In the genomic region with DNA sequence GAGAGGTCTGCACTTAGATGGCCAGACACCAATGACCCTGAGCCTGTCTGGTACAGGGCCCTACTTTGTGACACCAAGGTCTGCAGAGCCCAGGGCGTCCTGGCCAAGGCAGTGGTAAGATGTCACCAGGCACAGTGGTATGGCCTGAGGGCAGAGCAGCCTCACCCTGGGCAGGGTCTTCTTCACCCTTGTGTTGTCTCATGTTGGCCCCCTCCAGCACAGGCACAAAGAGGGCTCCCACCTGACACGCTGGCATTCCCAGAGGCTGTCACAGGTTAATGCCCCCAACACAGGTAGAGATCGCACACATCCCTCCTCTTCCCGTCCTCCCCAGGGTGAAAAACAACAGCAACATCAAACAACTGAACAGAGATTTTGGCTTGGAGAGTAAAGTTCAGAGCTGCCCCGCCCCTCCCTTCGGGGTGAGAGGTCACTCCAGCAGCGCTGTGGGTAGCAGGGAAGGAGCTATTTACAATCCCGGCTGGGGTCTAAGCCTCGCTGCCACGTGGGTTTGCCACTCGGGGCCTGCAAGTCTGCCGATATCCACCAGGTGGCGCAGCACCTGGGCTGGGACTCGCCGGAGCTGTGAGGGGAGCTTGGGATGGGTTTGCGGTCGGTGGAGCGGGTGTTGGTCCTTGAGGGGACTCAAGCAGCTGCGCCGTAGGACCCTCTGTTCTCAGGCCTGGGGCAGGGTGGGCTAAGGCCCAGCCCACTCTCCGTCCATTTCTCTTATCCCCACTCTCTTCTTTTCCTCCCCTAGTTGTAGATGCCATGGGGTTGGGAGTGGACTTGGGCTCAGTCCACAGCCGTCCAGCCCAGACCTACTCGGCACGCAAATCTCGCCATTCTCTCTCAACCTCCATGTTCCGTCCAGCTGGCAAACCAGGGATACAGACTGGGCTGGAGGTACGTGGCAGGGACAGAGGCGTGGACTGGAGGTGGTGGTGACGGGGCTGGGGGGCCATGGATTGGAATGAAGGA, we compare ENCODE assay signal across 1 cellular context.
A peak's percentile ranks its signal among the peaks of the same experiment; 100 is the strongest.
TF ChIP-seq lines count a peak whose summit lies in the region.

No MANE protein-coding gene starts in this region.

TF ChIP-seq in HepG2, 621 proteins besides CTCF, POLR2A, EP300 and RAD21 (continued from another document and continues in another):
- TF ChIP-seq, protein P1, sequence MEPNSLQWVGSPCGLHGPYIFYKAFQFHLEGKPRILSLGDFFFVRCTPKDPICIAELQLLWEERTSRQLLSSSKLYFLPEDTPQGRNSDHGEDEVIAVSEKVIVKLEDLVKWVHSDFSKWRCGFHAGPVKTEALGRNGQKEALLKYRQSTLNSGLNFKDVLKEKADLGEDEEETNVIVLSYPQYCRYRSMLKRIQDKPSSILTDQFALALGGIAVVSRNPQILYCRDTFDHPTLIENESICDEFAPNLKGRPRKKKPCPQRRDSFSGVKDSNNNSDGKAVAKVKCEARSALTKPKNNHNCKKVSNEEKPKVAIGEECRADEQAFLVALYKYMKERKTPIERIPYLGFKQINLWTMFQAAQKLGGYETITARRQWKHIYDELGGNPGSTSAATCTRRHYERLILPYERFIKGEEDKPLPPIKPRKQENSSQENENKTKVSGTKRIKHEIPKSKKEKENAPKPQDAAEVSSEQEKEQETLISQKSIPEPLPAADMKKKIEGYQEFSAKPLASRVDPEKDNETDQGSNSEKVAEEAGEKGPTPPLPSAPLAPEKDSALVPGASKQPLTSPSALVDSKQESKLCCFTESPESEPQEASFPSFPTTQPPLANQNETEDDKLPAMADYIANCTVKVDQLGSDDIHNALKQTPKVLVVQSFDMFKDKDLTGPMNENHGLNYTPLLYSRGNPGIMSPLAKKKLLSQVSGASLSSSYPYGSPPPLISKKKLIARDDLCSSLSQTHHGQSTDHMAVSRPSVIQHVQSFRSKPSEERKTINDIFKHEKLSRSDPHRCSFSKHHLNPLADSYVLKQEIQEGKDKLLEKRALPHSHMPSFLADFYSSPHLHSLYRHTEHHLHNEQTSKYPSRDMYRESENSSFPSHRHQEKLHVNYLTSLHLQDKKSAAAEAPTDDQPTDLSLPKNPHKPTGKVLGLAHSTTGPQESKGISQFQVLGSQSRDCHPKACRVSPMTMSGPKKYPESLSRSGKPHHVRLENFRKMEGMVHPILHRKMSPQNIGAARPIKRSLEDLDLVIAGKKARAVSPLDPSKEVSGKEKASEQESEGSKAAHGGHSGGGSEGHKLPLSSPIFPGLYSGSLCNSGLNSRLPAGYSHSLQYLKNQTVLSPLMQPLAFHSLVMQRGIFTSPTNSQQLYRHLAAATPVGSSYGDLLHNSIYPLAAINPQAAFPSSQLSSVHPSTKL (CRISPR knock-in tag; IDR thresholded peaks at IDR 0.05) = peak; percentile 82
- TF ChIP-seq, protein P2, sequence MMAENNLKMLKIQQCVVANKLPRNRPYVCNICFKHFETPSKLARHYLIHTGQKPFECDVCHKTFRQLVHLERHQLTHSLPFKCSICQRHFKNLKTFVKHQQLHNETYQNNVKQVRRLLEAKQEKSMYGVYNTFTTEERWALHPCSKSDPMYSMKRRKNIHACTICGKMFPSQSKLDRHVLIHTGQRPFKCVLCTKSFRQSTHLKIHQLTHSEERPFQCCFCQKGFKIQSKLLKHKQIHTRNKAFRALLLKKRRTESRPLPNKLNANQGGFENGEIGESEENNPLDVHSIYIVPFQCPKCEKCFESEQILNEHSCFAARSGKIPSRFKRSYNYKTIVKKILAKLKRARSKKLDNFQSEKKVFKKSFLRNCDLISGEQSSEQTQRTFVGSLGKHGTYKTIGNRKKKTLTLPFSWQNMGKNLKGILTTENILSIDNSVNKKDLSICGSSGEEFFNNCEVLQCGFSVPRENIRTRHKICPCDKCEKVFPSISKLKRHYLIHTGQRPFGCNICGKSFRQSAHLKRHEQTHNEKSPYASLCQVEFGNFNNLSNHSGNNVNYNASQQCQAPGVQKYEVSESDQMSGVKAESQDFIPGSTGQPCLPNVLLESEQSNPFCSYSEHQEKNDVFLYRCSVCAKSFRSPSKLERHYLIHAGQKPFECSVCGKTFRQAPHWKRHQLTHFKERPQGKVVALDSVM (CRISPR knock-in tag; IDR thresholded peaks at IDR 0.05) = peak; percentile 46; the same call in 1 of the 2 replicates
- TF ChIP-seq ARHGAP35 (CRISPR knock-in tag; IDR thresholded peaks at IDR 0.05; ENCODE audit: borderline replicate concordance) (peak; percentile 75; the same call in 1 of the 2 replicates), NCOR1 (IDR thresholded peaks at IDR 0.05; ENCODE audit: borderline replicate concordance, low read length) (peak; percentile 45; the same call in 1 of the 2 replicates), ZNF350 (CRISPR knock-in tag; IDR thresholded peaks at IDR 0.05; ENCODE audit: borderline replicate concordance, low read depth) (peak; percentile 87; the same call in 1 of the 2 replicates), ZNF282 (IDR thresholded peaks at IDR 0.05; ENCODE audit: partially characterized antibody) (no peak), ZSCAN12 (CRISPR knock-in tag; IDR thresholded peaks at IDR 0.05) (no peak), SP1 (IDR thresholded peaks at IDR 0.05) (no peak), SP1 (CRISPR knock-in tag; IDR thresholded peaks at IDR 0.05) (peak; percentile 46; the same call in 1 of the 2 replicates)
- TF ChIP-seq, protein P3, sequence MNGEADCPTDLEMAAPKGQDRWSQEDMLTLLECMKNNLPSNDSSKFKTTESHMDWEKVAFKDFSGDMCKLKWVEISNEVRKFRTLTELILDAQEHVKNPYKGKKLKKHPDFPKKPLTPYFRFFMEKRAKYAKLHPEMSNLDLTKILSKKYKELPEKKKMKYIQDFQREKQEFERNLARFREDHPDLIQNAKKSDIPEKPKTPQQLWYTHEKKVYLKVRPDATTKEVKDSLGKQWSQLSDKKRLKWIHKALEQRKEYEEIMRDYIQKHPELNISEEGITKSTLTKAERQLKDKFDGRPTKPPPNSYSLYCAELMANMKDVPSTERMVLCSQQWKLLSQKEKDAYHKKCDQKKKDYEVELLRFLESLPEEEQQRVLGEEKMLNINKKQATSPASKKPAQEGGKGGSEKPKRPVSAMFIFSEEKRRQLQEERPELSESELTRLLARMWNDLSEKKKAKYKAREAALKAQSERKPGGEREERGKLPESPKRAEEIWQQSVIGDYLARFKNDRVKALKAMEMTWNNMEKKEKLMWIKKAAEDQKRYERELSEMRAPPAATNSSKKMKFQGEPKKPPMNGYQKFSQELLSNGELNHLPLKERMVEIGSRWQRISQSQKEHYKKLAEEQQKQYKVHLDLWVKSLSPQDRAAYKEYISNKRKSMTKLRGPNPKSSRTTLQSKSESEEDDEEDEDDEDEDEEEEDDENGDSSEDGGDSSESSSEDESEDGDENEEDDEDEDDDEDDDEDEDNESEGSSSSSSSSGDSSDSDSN (CRISPR knock-in tag; IDR thresholded peaks at IDR 0.05) = peak; percentile 65
- TF ChIP-seq, protein P4, sequence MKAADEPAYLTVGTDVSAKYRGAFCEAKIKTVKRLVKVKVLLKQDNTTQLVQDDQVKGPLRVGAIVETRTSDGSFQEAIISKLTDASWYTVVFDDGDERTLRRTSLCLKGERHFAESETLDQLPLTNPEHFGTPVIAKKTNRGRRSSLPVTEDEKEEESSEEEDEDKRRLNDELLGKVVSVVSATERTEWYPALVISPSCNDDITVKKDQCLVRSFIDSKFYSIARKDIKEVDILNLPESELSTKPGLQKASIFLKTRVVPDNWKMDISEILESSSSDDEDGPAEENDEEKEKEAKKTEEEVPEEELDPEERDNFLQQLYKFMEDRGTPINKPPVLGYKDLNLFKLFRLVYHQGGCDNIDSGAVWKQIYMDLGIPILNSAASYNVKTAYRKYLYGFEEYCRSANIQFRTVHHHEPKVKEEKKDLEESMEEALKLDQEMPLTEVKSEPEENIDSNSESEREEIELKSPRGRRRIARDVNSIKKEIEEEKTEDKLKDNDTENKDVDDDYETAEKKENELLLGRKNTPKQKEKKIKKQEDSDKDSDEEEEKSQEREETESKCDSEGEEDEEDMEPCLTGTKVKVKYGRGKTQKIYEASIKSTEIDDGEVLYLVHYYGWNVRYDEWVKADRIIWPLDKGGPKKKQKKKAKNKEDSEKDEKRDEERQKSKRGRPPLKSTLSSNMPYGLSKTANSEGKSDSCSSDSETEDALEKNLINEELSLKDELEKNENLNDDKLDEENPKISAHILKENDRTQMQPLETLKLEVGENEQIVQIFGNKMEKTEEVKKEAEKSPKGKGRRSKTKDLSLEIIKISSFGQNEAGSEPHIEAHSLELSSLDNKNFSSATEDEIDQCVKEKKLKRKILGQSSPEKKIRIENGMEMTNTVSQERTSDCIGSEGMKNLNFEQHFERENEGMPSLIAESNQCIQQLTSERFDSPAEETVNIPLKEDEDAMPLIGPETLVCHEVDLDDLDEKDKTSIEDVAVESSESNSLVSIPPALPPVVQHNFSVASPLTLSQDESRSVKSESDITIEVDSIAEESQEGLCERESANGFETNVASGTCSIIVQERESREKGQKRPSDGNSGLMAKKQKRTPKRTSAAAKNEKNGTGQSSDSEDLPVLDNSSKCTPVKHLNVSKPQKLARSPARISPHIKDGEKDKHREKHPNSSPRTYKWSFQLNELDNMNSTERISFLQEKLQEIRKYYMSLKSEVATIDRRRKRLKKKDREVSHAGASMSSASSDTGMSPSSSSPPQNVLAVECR (CRISPR knock-in tag; IDR thresholded peaks at IDR 0.05; ENCODE audit: borderline replicate concordance) = peak; percentile 83
- TF ChIP-seq, protein P5, sequence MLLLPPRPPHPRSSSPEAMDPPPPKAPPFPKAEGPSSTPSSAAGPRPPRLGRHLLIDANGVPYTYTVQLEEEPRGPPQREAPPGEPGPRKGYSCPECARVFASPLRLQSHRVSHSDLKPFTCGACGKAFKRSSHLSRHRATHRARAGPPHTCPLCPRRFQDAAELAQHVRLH (CRISPR knock-in tag; IDR thresholded peaks at IDR 0.05; ENCODE audit: borderline replicate concordance, low read depth) = peak; percentile 95
- TF ChIP-seq, protein P6, sequence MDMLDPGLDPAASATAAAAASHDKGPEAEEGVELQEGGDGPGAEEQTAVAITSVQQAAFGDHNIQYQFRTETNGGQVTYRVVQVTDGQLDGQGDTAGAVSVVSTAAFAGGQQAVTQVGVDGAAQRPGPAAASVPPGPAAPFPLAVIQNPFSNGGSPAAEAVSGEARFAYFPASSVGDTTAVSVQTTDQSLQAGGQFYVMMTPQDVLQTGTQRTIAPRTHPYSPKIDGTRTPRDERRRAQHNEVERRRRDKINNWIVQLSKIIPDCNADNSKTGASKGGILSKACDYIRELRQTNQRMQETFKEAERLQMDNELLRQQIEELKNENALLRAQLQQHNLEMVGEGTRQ (IDR thresholded peaks at IDR 0.05; ENCODE audit: low read depth, low read length) = 0 out of 2 replicates have a peak, but pooled peaks have one; percentile 12
- TF ChIP-seq, protein P6 (CRISPR knock-in tag; IDR thresholded peaks at IDR 0.05; ENCODE audit: borderline replicate concordance) = peak; percentile 59; the same call in 1 of the 2 replicates
- TF ChIP-seq, protein P7, sequence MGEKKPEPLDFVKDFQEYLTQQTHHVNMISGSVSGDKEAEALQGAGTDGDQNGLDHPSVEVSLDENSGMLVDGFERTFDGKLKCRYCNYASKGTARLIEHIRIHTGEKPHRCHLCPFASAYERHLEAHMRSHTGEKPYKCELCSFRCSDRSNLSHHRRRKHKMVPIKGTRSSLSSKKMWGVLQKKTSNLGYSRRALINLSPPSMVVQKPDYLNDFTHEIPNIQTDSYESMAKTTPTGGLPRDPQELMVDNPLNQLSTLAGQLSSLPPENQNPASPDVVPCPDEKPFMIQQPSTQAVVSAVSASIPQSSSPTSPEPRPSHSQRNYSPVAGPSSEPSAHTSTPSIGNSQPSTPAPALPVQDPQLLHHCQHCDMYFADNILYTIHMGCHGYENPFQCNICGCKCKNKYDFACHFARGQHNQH (CRISPR knock-in tag; IDR thresholded peaks at IDR 0.05) = peak; percentile 83
- TF ChIP-seq, protein P8, sequence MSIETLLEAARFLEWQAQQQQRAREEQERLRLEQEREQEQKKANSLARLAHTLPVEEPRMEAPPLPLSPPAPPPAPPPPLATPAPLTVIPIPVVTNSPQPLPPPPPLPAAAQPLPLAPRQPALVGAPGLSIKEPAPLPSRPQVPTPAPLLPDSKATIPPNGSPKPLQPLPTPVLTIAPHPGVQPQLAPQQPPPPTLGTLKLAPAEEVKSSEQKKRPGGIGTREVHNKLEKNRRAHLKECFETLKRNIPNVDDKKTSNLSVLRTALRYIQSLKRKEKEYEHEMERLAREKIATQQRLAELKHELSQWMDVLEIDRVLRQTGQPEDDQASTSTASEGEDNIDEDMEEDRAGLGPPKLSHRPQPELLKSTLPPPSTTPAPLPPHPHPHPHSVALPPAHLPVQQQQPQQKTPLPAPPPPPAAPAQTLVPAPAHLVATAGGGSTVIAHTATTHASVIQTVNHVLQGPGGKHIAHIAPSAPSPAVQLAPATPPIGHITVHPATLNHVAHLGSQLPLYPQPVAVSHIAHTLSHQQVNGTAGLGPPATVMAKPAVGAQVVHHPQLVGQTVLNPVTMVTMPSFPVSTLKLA (IDR thresholded peaks at IDR 0.05) = peak; percentile 91
- TF ChIP-seq, protein P9, sequence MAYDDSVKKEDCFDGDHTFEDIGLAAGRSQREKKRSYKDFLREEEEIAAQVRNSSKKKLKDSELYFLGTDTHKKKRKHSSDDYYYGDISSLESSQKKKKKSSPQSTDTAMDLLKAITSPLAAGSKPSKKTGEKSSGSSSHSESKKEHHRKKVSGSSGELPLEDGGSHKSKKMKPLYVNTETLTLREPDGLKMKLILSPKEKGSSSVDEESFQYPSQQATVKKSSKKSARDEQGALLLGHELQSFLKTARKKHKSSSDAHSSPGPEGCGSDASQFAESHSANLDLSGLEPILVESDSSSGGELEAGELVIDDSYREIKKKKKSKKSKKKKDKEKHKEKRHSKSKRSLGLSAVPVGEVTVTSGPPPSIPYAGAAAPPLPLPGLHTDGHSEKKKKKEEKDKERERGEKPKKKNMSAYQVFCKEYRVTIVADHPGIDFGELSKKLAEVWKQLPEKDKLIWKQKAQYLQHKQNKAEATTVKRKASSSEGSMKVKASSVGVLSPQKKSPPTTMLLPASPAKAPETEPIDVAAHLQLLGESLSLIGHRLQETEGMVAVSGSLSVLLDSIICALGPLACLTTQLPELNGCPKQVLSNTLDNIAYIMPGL (CRISPR knock-in tag; IDR thresholded peaks at IDR 0.05; ENCODE audit: borderline replicate concordance in 1 of 2, low read depth in 1 of 2) = peak; percentile 68 to 83; a peak in 2 of 4 replicates
- TF ChIP-seq, protein P10, sequence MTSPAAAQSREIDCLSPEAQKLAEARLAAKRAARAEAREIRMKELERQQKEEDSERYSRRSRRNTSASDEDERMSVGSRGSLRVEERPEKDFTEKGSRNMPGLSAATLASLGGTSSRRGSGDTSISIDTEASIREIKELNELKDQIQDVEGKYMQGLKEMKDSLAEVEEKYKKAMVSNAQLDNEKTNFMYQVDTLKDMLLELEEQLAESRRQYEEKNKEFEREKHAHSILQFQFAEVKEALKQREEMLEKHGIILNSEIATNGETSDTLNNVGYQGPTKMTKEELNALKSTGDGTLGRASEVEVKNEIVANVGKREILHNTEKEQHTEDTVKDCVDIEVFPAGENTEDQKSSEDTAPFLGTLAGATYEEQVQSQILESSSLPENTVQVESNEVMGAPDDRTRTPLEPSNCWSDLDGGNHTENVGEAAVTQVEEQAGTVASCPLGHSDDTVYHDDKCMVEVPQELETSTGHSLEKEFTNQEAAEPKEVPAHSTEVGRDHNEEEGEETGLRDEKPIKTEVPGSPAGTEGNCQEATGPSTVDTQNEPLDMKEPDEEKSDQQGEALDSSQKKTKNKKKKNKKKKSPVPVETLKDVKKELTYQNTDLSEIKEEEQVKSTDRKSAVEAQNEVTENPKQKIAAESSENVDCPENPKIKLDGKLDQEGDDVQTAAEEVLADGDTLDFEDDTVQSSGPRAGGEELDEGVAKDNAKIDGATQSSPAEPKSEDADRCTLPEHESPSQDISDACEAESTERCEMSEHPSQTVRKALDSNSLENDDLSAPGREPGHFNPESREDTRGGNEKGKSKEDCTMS (CRISPR knock-in tag; conservative IDR thresholded peaks at IDR 0.05) = no peak
